Comparison of ENCODE assay signal across 17 cellular contexts in genomic region chr16:29719063-29719462, GRCh38. TPM values are rescaled to one million over a fixed set of nuclear protein-coding genes. Genes with fewer than 3 reads are reported as not detected.
"Had no signal": no experiment of that assay in that cellular context is flagged by ENCODE, and none has a peak within 500 bp of the region (broad histone marks: within the 10 kb centered on the region; RNA-seq: fewer than 3 reads in every experiment).

No MANE protein-coding gene starts in this region.

- H3K9me3 ChIP-seq: gastroesophageal sphincter, neutrophil, thyroid gland, uterus had no signal

- H3K27ac Mint-ChIP-seq: activated B cell treated with CpG ODN at 0.5 μM for 24 hours; activated CD4-positive, alpha-beta T cell treated with anti-CD3 and anti-CD28 coated beads, Interleukin-2, amount 10 ng/mL, durations not matched to agents 7 days and 5 days; activated naive CD4-positive, alpha-beta T cell treated with anti-CD3 and anti-CD28 coated beads, Interleukin-2, amount 10 ng/mL, durations not matched to agents 7 days and 5 days had no signal

- H3K27me3 Mint-ChIP-seq: activated B cell treated with CpG ODN at 0.5 μM for 24 hours had no signal

- ATAC-seq: gastroesophageal sphincter had no signal

- DNase-seq: activated B cell treated with CpG ODN at 0.5 μM for 24 hours; activated CD4-positive, alpha-beta T cell treated with anti-CD3 and anti-CD28 coated beads, Interleukin-2, amount 10 ng/mL, durations not matched to agents 7 days and 5 days; activated CD8-positive, alpha-beta memory T cell treated with anti-CD3 and anti-CD28 coated beads for 24 hours; activated naive CD4-positive, alpha-beta T cell treated with anti-CD3 and anti-CD28 coated beads, Interleukin-2, amount 10 ng/mL, durations not matched to agents 7 days and 5 days; central memory CD4-positive, alpha-beta T cell; effector memory CD4-positive, alpha-beta T cell; midbrain; retina; T1000; thyroid gland; uterus had no signal

- H3K4me1 ChIP-seq: gastroesophageal sphincter, thyroid gland, uterus had no signal

- H3K36me3 ChIP-seq: gastroesophageal sphincter, neutrophil, thyroid gland, uterus had no signal

- H3K27ac ChIP-seq: epithelial cell of prostate, gastroesophageal sphincter, neutrophil, thyroid gland, uterus had no signal

- H3K9me3 Mint-ChIP-seq: activated B cell treated with CpG ODN at 0.5 μM for 24 hours; activated CD4-positive, alpha-beta T cell treated with anti-CD3 and anti-CD28 coated beads, Interleukin-2, amount 10 ng/mL, durations not matched to agents 7 days and 5 days; activated naive CD4-positive, alpha-beta T cell treated with anti-CD3 and anti-CD28 coated beads, Interleukin-2, amount 10 ng/mL, durations not matched to agents 7 days and 5 days had no signal

- H3K36me3 Mint-ChIP-seq: activated naive CD4-positive, alpha-beta T cell treated with anti-CD3 and anti-CD28 coated beads, Interleukin-2, amount 10 ng/mL, durations not matched to agents 7 days and 5 days had no signal

- H3K27me3 ChIP-seq: gastroesophageal sphincter, neutrophil, thyroid gland, uterus had no signal

- H3K4me3 Mint-ChIP-seq: activated B cell treated with CpG ODN at 0.5 μM for 24 hours; activated CD4-positive, alpha-beta T cell treated with anti-CD3 and anti-CD28 coated beads, Interleukin-2, amount 10 ng/mL, durations not matched to agents 7 days and 5 days; activated naive CD4-positive, alpha-beta T cell treated with anti-CD3 and anti-CD28 coated beads, Interleukin-2, amount 10 ng/mL, durations not matched to agents 7 days and 5 days had no signal

- H3K4me3 ChIP-seq: gastroesophageal sphincter, thyroid gland, uterus had no signal

RNA-seq across cellular contexts. Expression of gene C16orf54, which starts 26.7 kb away (rescaled TPM):
- total RNA-seq: kidney epithelial cell had no signal

RNA-seq across cellular contexts. Expression of gene ZG16, which starts 59.0 kb away (rescaled TPM):
- total RNA-seq: activated B cell treated with CpG ODN at 0.5 μM for 24 hours; activated CD4-positive, alpha-beta T cell treated with anti-CD3 and anti-CD28 coated beads, Interleukin-2, amount 10 ng/mL, durations not matched to agents 7 days and 5 days; gastroesophageal sphincter; kidney epithelial cell; lower leg skin; skeletal muscle tissue; thyroid gland had no signal
